ENCODE assay signal across 9 cellular contexts in the genomic region with DNA sequence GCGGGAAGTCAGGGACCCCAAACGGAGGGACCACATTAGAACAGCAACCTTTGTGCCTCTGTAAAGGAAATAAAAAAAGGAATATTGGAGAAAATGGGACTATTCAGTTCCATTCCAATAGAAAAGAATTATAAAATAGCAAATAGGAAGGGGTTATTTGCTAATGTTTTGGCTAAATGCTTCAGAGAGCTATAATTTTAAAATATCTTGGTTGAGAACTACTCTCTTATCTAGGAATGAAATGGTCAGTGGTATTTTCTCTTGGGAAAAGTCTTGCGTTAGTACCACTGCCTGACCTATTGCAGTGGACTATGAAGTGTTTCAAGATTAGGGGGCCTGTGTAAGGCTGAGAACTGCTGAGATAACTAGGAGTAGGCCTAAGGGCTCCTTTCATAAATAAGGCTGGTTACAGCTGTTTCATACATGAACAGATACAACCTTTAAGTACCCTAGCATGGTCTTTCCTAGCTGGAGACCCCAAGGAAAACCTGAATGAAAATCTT. TPM values are rescaled to one million over a fixed set of nuclear protein-coding genes. Genes with fewer than 3 reads are reported as not detected.
DNase-seq lines count a peak whose midpoint lies in the region; ATAC-seq and TF ChIP-seq lines count a peak whose summit lies in the region.
"Had no signal": no experiment of that assay in that cellular context is flagged by ENCODE, and none has a peak within 500 bp of the region (broad histone marks: within the 10 kb centered on the region; RNA-seq: fewer than 3 reads in every experiment).

No MANE protein-coding gene starts in this region.

- peak overlapping the region; percentile 66; the same call in 1 of the 2 replicates for H3K27ac ChIP-seq in GM23338 (ENCODE audit: low read depth)
- peak overlapping the region; percentile 98 for H3K27ac ChIP-seq in rectal smooth muscle tissue (ENCODE audit: low read depth, low read length)

- peaks cover 30% of the 10 kb centered on the region for H3K4me1 ChIP-seq in GM23338 (ENCODE audit: insufficient read depth)
- peaks cover 39% of the 10 kb centered on the region for H3K4me1 ChIP-seq in rectal smooth muscle tissue (ENCODE audit: control insufficient read depth, insufficient read depth, low read length)

- H3K36me3 ChIP-seq in GM23338 (ENCODE audit: insufficient read depth) (no peaks in the 10 kb centered on the region), rectal smooth muscle tissue (ENCODE audit: control insufficient read depth, insufficient read depth, low read length) (no peaks in the 10 kb centered on the region)

- no peak overlapping the region for H3K4me2 ChIP-seq in GM23338

- no peak overlapping the region for H3K4me3 Mint-ChIP-seq in GM23338
- no peak overlapping the region for H3K4me3 Mint-ChIP-seq in activated CD4-positive, alpha-beta memory T cell treated with anti-CD3 and anti-CD28 coated beads for 36 hours
- H3K4me3 Mint-ChIP-seq: stimulated activated naive B cell treated with anti-CD40 and anti-IgM and Interleukin-4, amounts not matched to agents 10 μg/mL and 1 μg/mL and 100 μg/mL, for 72 hours had no signal

- CTCF ChIA-PET in activated CD4-positive, alpha-beta memory T cell treated with anti-CD3 and anti-CD28 coated beads for 36 hours (lab: Charles Lee): interaction anchor here (0.6 to 8.3 kb wide), 4 partner anchors 32 to 50 kb away, joined by 3 to 41 read pairs (median 6); no protein-coding TSS in a partner anchor

- DNase-seq in GM23338 (ENCODE audit: low spot score) (no peak), Right ventricle myocardium superior (no peak), NCI-H774 (lab: John Stamatoyannopoulos, UW) (no peak), HuH-7 (ENCODE audit: low spot score) (no peak)
- no peak for DNase-seq in activated CD4-positive, alpha-beta memory T cell treated with anti-CD3 and anti-CD28 coated beads for 36 hours
- DNase-seq in stimulated activated naive CD4-positive, alpha-beta T cell (lab: John Stamatoyannopoulos, UW): no peak

- intact Hi-C loops in activated CD4-positive, alpha-beta memory T cell treated with anti-CD3 and anti-CD28 coated beads for 36 hours (cut with micrococcal nuclease): loop anchor here (1.0 to 10.0 kb wide), 7 partner anchors 9 to 882 kb away; a partner anchor contains a TSS
- intact Hi-C loops in Right ventricle myocardium superior (cut with DNase I): no loop called here

- H3K27me3 ChIP-seq in GM23338 (ENCODE audit: insufficient read depth): no peaks in the 10 kb centered on the region
- H3K27me3 ChIP-seq in rectal smooth muscle tissue (ENCODE audit: control insufficient read depth, insufficient read depth, low read length): no peaks in the 10 kb centered on the region

- H3K4me3 ChIP-seq in GM23338 (no peak overlapping the region), rectal smooth muscle tissue (ENCODE audit: low read length) (no peak overlapping the region)

- no peak for ATAC-seq in GM23338
- ATAC-seq in Right ventricle myocardium superior (ENCODE audit: poor library complexity): peak; percentile 61
- no peak for ATAC-seq in HG03378 (IDR thresholded peaks at IDR 0.05; ENCODE audit: unreplicated experiment)

- H3K9me2 ChIP-seq in GM23338 (ENCODE audit: insufficient read depth): no peaks in the 10 kb centered on the region

- peaks cover 17% of the 10 kb centered on the region for H3K27me3 Mint-ChIP-seq in GM23338 (ENCODE audit: insufficient read depth, low read depth, poor library complexity)
- H3K27me3 Mint-ChIP-seq in activated CD4-positive, alpha-beta memory T cell treated with anti-CD3 and anti-CD28 coated beads for 36 hours: no peaks in the 10 kb centered on the region
- H3K27me3 Mint-ChIP-seq: stimulated activated naive B cell treated with anti-CD40 and anti-IgM and Interleukin-4, amounts not matched to agents 10 μg/mL and 1 μg/mL and 100 μg/mL, for 72 hours had no signal

- no peak overlapping the region for H2AFZ ChIP-seq in GM23338

- no peaks in the 10 kb centered on the region for H4K20me1 ChIP-seq in GM23338 (replicated peaks; ENCODE audit: insufficient read depth)

- no peak overlapping the region for H3K9ac ChIP-seq in rectal smooth muscle tissue (ENCODE audit: low read length)

- no peaks in the 10 kb centered on the region for H3F3A ChIP-seq in GM23338 (replicated peaks; ENCODE audit: low read depth)

- H3K36me3 Mint-ChIP-seq in GM23338 (ENCODE audit: low read depth): peaks cover under 1% of the 10 kb centered on the region; the same call in 2 of the 3 replicates
- peaks cover under 1% of the 10 kb centered on the region for H3K36me3 Mint-ChIP-seq in activated CD4-positive, alpha-beta memory T cell treated with anti-CD3 and anti-CD28 coated beads for 36 hours

- peaks cover 44% of the 10 kb centered on the region for H3K4me1 Mint-ChIP-seq in GM23338
- peaks cover 37% of the 10 kb centered on the region for H3K4me1 Mint-ChIP-seq in activated CD4-positive, alpha-beta memory T cell treated with anti-CD3 and anti-CD28 coated beads for 36 hours (ENCODE audit: low read depth)

- TF ChIP-seq CTCF in GM23338 (conservative IDR thresholded peaks at IDR 0.05; ENCODE audit: low read depth in 2 of 2): no peak

- H3K79me2 ChIP-seq in GM23338 (replicated peaks; ENCODE audit: insufficient read depth): no peaks in the 10 kb centered on the region

- peaks cover 6% of the 10 kb centered on the region; the same call in 1 of the 3 replicates for H3K9me3 Mint-ChIP-seq in GM23338
- H3K9me3 Mint-ChIP-seq in activated CD4-positive, alpha-beta memory T cell treated with anti-CD3 and anti-CD28 coated beads for 36 hours: peaks cover 5% of the 10 kb centered on the region

- H3K27ac Mint-ChIP-seq in GM23338: peak overlapping the region; percentile 91
- peak overlapping the region; percentile 82 for H3K27ac Mint-ChIP-seq in activated CD4-positive, alpha-beta memory T cell treated with anti-CD3 and anti-CD28 coated beads for 36 hours

- POLR2A ChIA-PET in activated CD4-positive, alpha-beta memory T cell treated with anti-CD3 and anti-CD28 coated beads for 36 hours (lab: Charles Lee): interaction anchor here (0.6 to 1.2 kb wide), 3 partner anchors 10 to 1232 kb away, joined by 3 to 4 read pairs (median 3); a partner anchor contains a TSS

TF ChIP-seq in GM23338, 12 proteins besides CTCF, POLR2A, EP300 and RAD21:
- no peak for TF ChIP-seq ZNF114 (CRISPR knock-in tag; IDR thresholded peaks at IDR 0.05)
- TF ChIP-seq CREB1 (CRISPR knock-in tag; IDR thresholded peaks at IDR 0.05; ENCODE audit: low read depth): no peak

RNA-seq across cellular contexts. Expression of a gene that starts 6.9 kb away (rescaled TPM):
- total RNA-seq in GM23338 (2014; rRNA removed; shearing (Covaris generic)): 144 and 149 TPM in 2 replicates
- polyA plus RNA-seq in GM23338 (2016; fragmentation: Nextera tagmentation; extraction: Ambion mirVana): 48.9 and 50.7 TPM in 2 replicates
- 10 to 100 TPM; 47.8 to 52.4 TPM for total RNA-seq in activated CD4-positive, alpha-beta memory T cell treated with anti-CD3 and anti-CD28 coated beads for 36 hours
- 32.7 TPM for total RNA-seq in Right ventricle myocardium superior
